Comparison of ENCODE assay signal across 8 cellular contexts in the genomic region with DNA sequence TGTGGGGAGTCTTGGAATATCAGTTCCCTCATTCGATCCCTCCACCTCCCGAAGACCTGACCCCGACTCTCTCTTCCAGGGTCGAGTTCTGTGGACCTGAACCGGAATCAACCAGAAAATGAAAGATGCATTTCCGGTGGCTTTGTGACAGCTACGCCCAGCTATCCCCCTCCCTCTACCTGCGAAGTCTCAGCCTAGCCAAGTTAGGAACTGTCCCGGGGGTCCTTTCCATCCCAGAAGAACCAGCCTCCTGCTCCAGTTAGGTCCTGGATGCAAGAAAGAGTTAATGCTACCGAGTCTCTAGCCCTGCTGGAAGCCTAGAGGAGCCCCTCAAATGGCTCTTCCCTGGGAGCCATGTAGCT. TPM values are rescaled to one million over a fixed set of nuclear protein-coding genes. Genes with fewer than 3 reads are reported as not detected.
DNase-seq lines count a peak whose midpoint lies in the region; ATAC-seq and TF ChIP-seq lines count a peak whose summit lies in the region.

No MANE protein-coding gene starts in this region.

- POLR2A ChIA-PET in CD8-positive, alpha-beta T cell (lab: Charles Lee) = no interaction called here

- no peak overlapping the region for H2AFZ ChIP-seq in Karpas-422 (ENCODE audit: low read length)

- TF ChIP-seq CTCF in CD8-positive, alpha-beta T cell (IDR thresholded peaks at IDR 0.05) = no peak
- TF ChIP-seq CTCF in prostate gland (IDR thresholded peaks at IDR 0.05) (no peak), GM13976 (IDR thresholded peaks at IDR 0.05; ENCODE audit: borderline replicate concordance, control extremely low read depth, extremely low read depth, insufficient read depth, missing control alignments) (no peak)

- no peaks in the 10 kb centered on the region for H3K79me2 ChIP-seq in Karpas-422 (ENCODE audit: low read length)

- H3K36me3 Mint-ChIP-seq in CD8-positive, alpha-beta T cell = peaks cover 21% of the 10 kb centered on the region
- H3K36me3 Mint-ChIP-seq in immature natural killer cell = peaks cover 3 to 10% (median 8%) of the 10 kb centered on the region in 3 donors

- no peaks in the 10 kb centered on the region for H3K9me3 ChIP-seq in CD8-positive, alpha-beta T cell (ENCODE audit: low read length)
- H3K9me3 ChIP-seq in Karpas-422 (ENCODE audit: low read length) = no peaks in the 10 kb centered on the region
- no peaks in the 10 kb centered on the region for H3K9me3 ChIP-seq in prostate gland

- H3K9ac ChIP-seq in Karpas-422 (ENCODE audit: low read length) = peak overlapping the region; percentile 36; the same call in 1 of the 2 replicates

- CTCF ChIA-PET in CD8-positive, alpha-beta T cell (lab: Charles Lee) = interaction anchor here (0.8 kb wide), 1 partner anchor 183 kb away, joined by 4 read pairs; no protein-coding TSS in a partner anchor

- no peak for TF ChIP-seq POLR2A in prostate gland (IDR thresholded peaks at IDR 0.05)

- ATAC-seq in CD8-positive, alpha-beta T cell = peak; percentile 60
- ATAC-seq in GM21423 (IDR thresholded peaks at IDR 0.05; ENCODE audit: unreplicated experiment) = peak; percentile 57

- peaks cover 25% of the 10 kb centered on the region for H3K4me1 Mint-ChIP-seq in CD8-positive, alpha-beta T cell (ENCODE audit: low read depth)
- peaks cover 13 to 24% of the 10 kb centered on the region in 2 donors for H3K4me1 Mint-ChIP-seq in immature natural killer cell

- in situ Hi-C loops in GM13976 (cut with MboI; ENCODE audit: low sequenced_read_pairs, unreplicated experiment) = loop anchor here (25.0 kb wide), 1 partner anchor 134 kb away; a partner anchor contains a TSS

- peak overlapping the region; percentile 68 for H3K4me3 ChIP-seq in CD8-positive, alpha-beta T cell (ENCODE audit: low read depth, low read length)
- H3K4me3 ChIP-seq in Karpas-422 (ENCODE audit: low read length) (peak overlapping the region; percentile 47), prostate gland (no peak overlapping the region)

- H3K9me3 Mint-ChIP-seq in CD8-positive, alpha-beta T cell = no peaks in the 10 kb centered on the region
- H3K9me3 Mint-ChIP-seq in immature natural killer cell = peaks cover 0 to 3% (median 0%) of the 10 kb centered on the region in 6 donors

- 15% methylated on average over 10 of the region's 10 CpGs for WGBS in prostate gland

- peak overlapping the region; percentile 89 for H3K27ac Mint-ChIP-seq in CD8-positive, alpha-beta T cell
- peak overlapping the region; percentile 77 to 85 (median 84) for H3K27ac Mint-ChIP-seq in immature natural killer cell

- intact Hi-C loops in CD8-positive, alpha-beta T cell (cut with DNase I, micrococcal nuclease) = loop anchor here in 1 of 2 experiments (2.0 to 5.0 kb wide), 2 partner anchors 125 to 226 kb away; a partner anchor contains a TSS
- intact Hi-C loops in prostate gland (cut with DNase I) = no loop called here

- peak overlapping the region; percentile 53 for H3K4me2 ChIP-seq in Karpas-422 (ENCODE audit: low read depth, low read length, poor library complexity, severe bottlenecking)

- H3K27me3 ChIP-seq in CD8-positive, alpha-beta T cell (ENCODE audit: insufficient read depth, low read length) = no peaks in the 10 kb centered on the region
- H3K27me3 ChIP-seq in Karpas-422 (ENCODE audit: low read length) = no peaks in the 10 kb centered on the region
- H3K27me3 ChIP-seq in prostate gland (replicated peaks; ENCODE audit: insufficient read depth) = no peaks in the 10 kb centered on the region

- no peaks in the 10 kb centered on the region for H3K9me2 ChIP-seq in Karpas-422 (replicated peaks; ENCODE audit: insufficient read depth, low read length)

- H3K4me1 ChIP-seq in CD8-positive, alpha-beta T cell (ENCODE audit: insufficient read depth, low read length) = peaks cover 14% of the 10 kb centered on the region
- H3K4me1 ChIP-seq in Karpas-422 (ENCODE audit: low read length) (peaks cover 6% of the 10 kb centered on the region; the same call in 1 of the 2 replicates), prostate gland (replicated peaks) (no peaks in the 10 kb centered on the region)

- H3K4me3 Mint-ChIP-seq in CD8-positive, alpha-beta T cell = peak overlapping the region; percentile 92
- peak overlapping the region; percentile 86 to 95 (median 93) for H3K4me3 Mint-ChIP-seq in immature natural killer cell

- no peaks in the 10 kb centered on the region for H4K20me1 ChIP-seq in Karpas-422 (ENCODE audit: insufficient read depth, low read depth, low read length)

- H3K27me3 Mint-ChIP-seq in CD8-positive, alpha-beta T cell (ENCODE audit: low read depth) = no peaks in the 10 kb centered on the region
- H3K27me3 Mint-ChIP-seq in immature natural killer cell (ENCODE audit: low read depth in 3 of 3) = peaks cover 0 to 6% (median 0%) of the 10 kb centered on the region in 3 donors

- no peak for DNase-seq in CD8-positive, alpha-beta T cell
- no peak for DNase-seq in Karpas-422
- DNase-seq in immature natural killer cell = no peak
- DNase-seq in ecto neural progenitor cell (ENCODE audit: low spot score) = no peak
- DNase-seq in NCI-H82 (lab: John Stamatoyannopoulos, UW) = no peak
- no peak for DNase-seq in prostate gland (ENCODE audit: low spot score)
- no peak for DNase-seq in GM13976 (ENCODE audit: low spot score)

- H3K36me3 ChIP-seq in CD8-positive, alpha-beta T cell (ENCODE audit: insufficient read depth, low read length) = peaks cover 10% of the 10 kb centered on the region
- H3K36me3 ChIP-seq in Karpas-422 (ENCODE audit: insufficient read depth, low read length) = no peaks in the 10 kb centered on the region
- no peaks in the 10 kb centered on the region for H3K36me3 ChIP-seq in prostate gland

- H3K27ac ChIP-seq in CD8-positive, alpha-beta T cell (ENCODE audit: low read depth, low read length) = peak overlapping the region; percentile 74
- H3K27ac ChIP-seq in Karpas-422 (ENCODE audit: low read length) (no peak overlapping the region), prostate gland (no peak overlapping the region)

RNA-seq across cellular contexts. Expression of a gene that starts 13.4 kb away (rescaled TPM):
- total RNA-seq in CD8-positive, alpha-beta T cell = not detected
- not detected in 2 replicates for total RNA-seq in Karpas-422 (2014; rRNA removed; shearing (Covaris generic); ENCODE audit: low replicate concordance)
- polyA plus RNA-seq in immature natural killer cell = not detected
- not detected for total RNA-seq in prostate gland

RNA-seq across cellular contexts. Expression of a gene that starts 44.1 kb away (rescaled TPM):
- not detected for total RNA-seq in CD8-positive, alpha-beta T cell
- total RNA-seq in Karpas-422 (2014; rRNA removed; shearing (Covaris generic); ENCODE audit: low replicate concordance) = not detected in 2 replicates
- not detected for polyA plus RNA-seq in immature natural killer cell
- total RNA-seq in prostate gland = not detected

RNA-seq across cellular contexts. Expression of a gene that starts 48.0 kb away (rescaled TPM):
- total RNA-seq in CD8-positive, alpha-beta T cell = 1 to 10 TPM; 5.6 to 5.9 TPM
- 8.5 TPM in 2 replicates for total RNA-seq in Karpas-422 (2014; rRNA removed; shearing (Covaris generic); ENCODE audit: low replicate concordance)
- 1 to 10 TPM; 5.5 to 8.4 (median 7.8) TPM for polyA plus RNA-seq in immature natural killer cell
- total RNA-seq in prostate gland = 10 to 100 TPM; 11.2 TPM

RNA-seq across cellular contexts. Expression of a gene that starts 48.7 kb away (rescaled TPM):
- total RNA-seq in CD8-positive, alpha-beta T cell = 1 to 10 TPM in 1 of 2 experiments, under 1 TPM in 1; 0.65 to 1.1 TPM
- total RNA-seq in Karpas-422 (2014; rRNA removed; shearing (Covaris generic); ENCODE audit: low replicate concordance) = 2.6 and 5.9 TPM in 2 replicates
- polyA plus RNA-seq in immature natural killer cell = 1 to 10 TPM in 2 of 3 donors, not detected in 1; 1.1 to 1.6 TPM
- 1 to 10 TPM; 4.2 to 8.4 TPM for total RNA-seq in prostate gland

Comparison
In these comparisons a context has a peak if more than half of its experiments do, and no peak if none do; other contexts are left out.
1. H3K4me3 ChIP-seq: peak in CD8-positive, alpha-beta T cell (single experiment) and Karpas-422 (single experiment); none in prostate gland (0 of 2).